In the genomic region with DNA sequence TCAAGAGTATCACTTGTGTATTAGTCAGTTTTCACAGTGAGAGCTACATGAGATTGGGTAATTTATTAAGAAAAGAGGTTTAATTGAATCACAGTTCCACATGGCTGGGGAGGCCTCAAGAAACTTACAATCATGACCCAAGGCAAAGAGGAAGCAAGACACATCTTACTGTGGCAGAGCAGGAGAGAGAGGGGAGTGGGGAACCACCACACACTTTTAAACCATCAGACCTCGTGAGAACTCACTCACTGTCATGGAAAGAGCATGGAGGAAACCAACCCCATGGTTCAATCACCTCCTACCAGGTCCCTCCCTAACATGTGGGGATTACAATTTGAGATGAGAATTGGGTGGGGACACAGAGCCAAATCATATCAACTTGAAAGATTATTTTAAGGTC, we compare ENCODE assay signal across 38 cellular contexts.
"Had no signal": no experiment of that assay in that cellular context is flagged by ENCODE, and none has a peak within 500 bp of the region (broad histone marks: within the 10 kb centered on the region; RNA-seq: fewer than 3 reads in every experiment).

No MANE protein-coding gene starts in this region.

- H3K36me3 ChIP-seq: adrenal gland, ascending aorta, brain microvascular endothelial cell, breast epithelium, cardiac muscle cell had no signal

- H3K4me1 ChIP-seq: adrenal gland, ascending aorta, body of pancreas, breast epithelium had no signal

- H3K9me3 Mint-ChIP-seq: activated naive CD4-positive, alpha-beta T cell treated with anti-CD3 and anti-CD28 coated beads for 36 hours; activated naive CD4-positive, alpha-beta T cell treated with anti-CD3 and anti-CD28 coated beads, Interleukin-2, amount 10 ng/mL, durations not matched to agents 7 days and 5 days; activated naive CD4-positive, alpha-beta T cell treated with anti-CD3 and anti-CD28 coated beads, Interleukin-2, amount 50 U/mL, for 24 hours; activated naive CD4-positive, alpha-beta T cell treated with anti-CD3 and anti-CD28 coated beads, Interleukin-2, amount 50 U/mL, for 72 hours; activated naive CD8-positive, alpha-beta T cell treated with anti-CD3 and anti-CD28 coated beads for 36 hours; activated naive CD8-positive, alpha-beta T cell treated with anti-CD3 and anti-CD28 coated beads, Interleukin-2, amount 10 ng/mL, durations not matched to agents 7 days and 5 days; activated naive CD8-positive, alpha-beta T cell treated with anti-CD3 and anti-CD28 coated beads, Interleukin-2, amount 50 U/mL, for 24 hours; activated T-cell treated with anti-CD3 and anti-CD28 coated beads, Interleukin-2, amount 50 U/mL, for 24 hours; activated T-cell treated with anti-CD3 and anti-CD28 coated beads, Interleukin-2, amount 50 U/mL, for 4 hours; activated T-cell treated with anti-CD3 and anti-CD28 coated beads, Interleukin-2, amount 50 U/mL, for 72 hours; activated T-helper 1 cell treated with anti-CD3 and anti-CD28 coated beads, Interleukin-12 subunit alpha, Interleukin-12 subunit beta, Interleukin-2, Interleukin-4 antibody, amounts not matched to agents 30 ng/mL and 10 ng/mL and 1 ng/mL, durations not matched to agents 14 hours and 24 hours and 36 hours; activated T-helper 17 cell treated with anti-CD3 and anti-CD28 coated beads, Interleukin-2, amount 50 U/mL, for 72 hours; activated T-helper 2 cell treated with anti-CD3 and anti-CD28 coated beads, Interferon-gamma antibody, Interleukin-2, Interleukin-4, amounts not matched to agents 10 μg/mL and 5 μg/mL and 100 μg/mL, durations not matched to agents 14 hours and 24 hours and 36 hours; brain; central memory CD8-positive, alpha-beta T cell had no signal

- H3K27ac Mint-ChIP-seq: activated naive CD4-positive, alpha-beta T cell treated with anti-CD3 and anti-CD28 coated beads for 36 hours; activated naive CD4-positive, alpha-beta T cell treated with anti-CD3 and anti-CD28 coated beads, Interleukin-2, amount 10 ng/mL, durations not matched to agents 7 days and 5 days; activated naive CD4-positive, alpha-beta T cell treated with anti-CD3 and anti-CD28 coated beads, Interleukin-2, amount 50 U/mL, for 24 hours; activated naive CD4-positive, alpha-beta T cell treated with anti-CD3 and anti-CD28 coated beads, Interleukin-2, amount 50 U/mL, for 72 hours; activated naive CD8-positive, alpha-beta T cell; activated naive CD8-positive, alpha-beta T cell treated with anti-CD3 and anti-CD28 coated beads for 36 hours; activated naive CD8-positive, alpha-beta T cell treated with anti-CD3 and anti-CD28 coated beads, Interleukin-2, amount 10 ng/mL, durations not matched to agents 7 days and 5 days; activated naive CD8-positive, alpha-beta T cell treated with anti-CD3 and anti-CD28 coated beads, Interleukin-2, amount 50 U/mL, for 24 hours; activated T-cell treated with anti-CD3 and anti-CD28 coated beads, Interleukin-2, amount 50 U/mL, for 24 hours; activated T-cell treated with anti-CD3 and anti-CD28 coated beads, Interleukin-2, amount 50 U/mL, for 72 hours; activated T-helper 1 cell treated with anti-CD3 and anti-CD28 coated beads, Interleukin-12 subunit alpha, Interleukin-12 subunit beta, Interleukin-2, Interleukin-4 antibody, amounts not matched to agents 30 ng/mL and 10 ng/mL and 1 ng/mL, durations not matched to agents 14 hours and 24 hours and 36 hours; activated T-helper 17 cell treated with anti-CD3 and anti-CD28 coated beads, Interleukin-2, amount 50 U/mL, for 72 hours; activated T-helper 2 cell treated with anti-CD3 and anti-CD28 coated beads, Interferon-gamma antibody, Interleukin-2, Interleukin-4, amounts not matched to agents 10 μg/mL and 5 μg/mL and 100 μg/mL, durations not matched to agents 14 hours and 24 hours and 36 hours; brain had no signal

- DNase-seq: activated effector memory CD4-positive, alpha-beta T cell treated with anti-CD3 and anti-CD28 coated beads, Interleukin-2, amount 50 U/mL, for 16 hours; activated effector memory CD4-positive, alpha-beta T cell treated with Interleukin-2 at 50 U/mL for 16 hours; activated gamma-delta T cell; activated gamma-delta T cell treated with Interleukin-2 at 50 U/mL for 16 hours; activated naive CD4-positive, alpha-beta T cell; activated naive CD4-positive, alpha-beta T cell treated with anti-CD3 and anti-CD28 coated beads for 36 hours; activated naive CD4-positive, alpha-beta T cell treated with anti-CD3 and anti-CD28 coated beads, Interleukin-2, amount 10 ng/mL, durations not matched to agents 7 days and 5 days; activated naive CD4-positive, alpha-beta T cell treated with anti-CD3 and anti-CD28 coated beads, Interleukin-2, amount 50 U/mL, for 16 hours; activated naive CD4-positive, alpha-beta T cell treated with Interleukin-2 at 50 U/mL for 16 hours; activated naive CD8-positive, alpha-beta T cell treated with anti-CD3 and anti-CD28 coated beads for 36 hours; activated naive CD8-positive, alpha-beta T cell treated with anti-CD3 and anti-CD28 coated beads, Interleukin-2, amount 10 ng/mL, durations not matched to agents 7 days and 5 days; activated naive CD8-positive, alpha-beta T cell treated with anti-CD3 and anti-CD28 coated beads, Interleukin-2, amount 50 U/mL, for 24 hours; activated T-cell treated with anti-CD3 and anti-CD28 coated beads, Interleukin-2, amount 50 U/mL, for 1 hour; activated T-cell treated with anti-CD3 and anti-CD28 coated beads, Interleukin-2, amount 50 U/mL, for 24 hours; activated T-cell treated with anti-CD3 and anti-CD28 coated beads, Interleukin-2, amount 50 U/mL, for 4 hours; activated T-cell treated with anti-CD3 and anti-CD28 coated beads, Interleukin-2, amount 50 U/mL, for 48 hours; activated T-cell treated with anti-CD3 and anti-CD28 coated beads, Interleukin-2, amount 50 U/mL, for 72 hours; adrenal gland; amniotic stem cell; amygdala; anterior cingulate cortex; aorta; body of pancreas; brain microvascular endothelial cell; caudate nucleus; central memory CD4-positive, alpha-beta T cell; cerebellar nuclear complex had no signal

- ATAC-seq: activated naive CD4-positive, alpha-beta T cell treated with anti-CD3 and anti-CD28 coated beads, Interleukin-2, amount 50 U/mL, for 72 hours; activated naive CD8-positive, alpha-beta T cell treated with anti-CD3 and anti-CD28 coated beads, Interleukin-2, amount 50 U/mL, for 24 hours; activated T-cell treated with anti-CD3 and anti-CD28 coated beads, Interleukin-2, amount 50 U/mL, for 4 hours; activated T-cell treated with anti-CD3 and anti-CD28 coated beads, Interleukin-2, amount 50 U/mL, for 72 hours; activated T-helper 17 cell treated with anti-CD3 and anti-CD28 coated beads, Interleukin-2, amount 50 U/mL, for 72 hours; body of pancreas had no signal

- H3K27ac ChIP-seq: adrenal gland, ascending aorta, body of pancreas, brain microvascular endothelial cell, breast epithelium, cardiac muscle cell had no signal

- H3K27me3 ChIP-seq: adrenal gland, ascending aorta, body of pancreas, brain microvascular endothelial cell, breast epithelium, cardiac muscle cell had no signal

- H3K27me3 Mint-ChIP-seq: activated naive CD4-positive, alpha-beta T cell treated with anti-CD3 and anti-CD28 coated beads, Interleukin-2, amount 10 ng/mL, durations not matched to agents 7 days and 5 days; activated naive CD4-positive, alpha-beta T cell treated with anti-CD3 and anti-CD28 coated beads, Interleukin-2, amount 50 U/mL, for 24 hours; activated naive CD8-positive, alpha-beta T cell; activated naive CD8-positive, alpha-beta T cell treated with anti-CD3 and anti-CD28 coated beads for 36 hours; activated naive CD8-positive, alpha-beta T cell treated with anti-CD3 and anti-CD28 coated beads, Interleukin-2, amount 10 ng/mL, durations not matched to agents 7 days and 5 days; activated naive CD8-positive, alpha-beta T cell treated with anti-CD3 and anti-CD28 coated beads, Interleukin-2, amount 50 U/mL, for 24 hours; activated T-cell treated with anti-CD3 and anti-CD28 coated beads, Interleukin-2, amount 50 U/mL, for 24 hours; activated T-helper 17 cell treated with anti-CD3 and anti-CD28 coated beads, Interleukin-2, amount 50 U/mL, for 72 hours; central memory CD8-positive, alpha-beta T cell had no signal

- H3K4me3 ChIP-seq: adrenal gland, ascending aorta, body of pancreas, breast epithelium, cardiac muscle cell had no signal

- H3K36me3 Mint-ChIP-seq: activated naive CD4-positive, alpha-beta T cell treated with anti-CD3 and anti-CD28 coated beads, Interleukin-2, amount 10 ng/mL, durations not matched to agents 7 days and 5 days; activated naive CD4-positive, alpha-beta T cell treated with anti-CD3 and anti-CD28 coated beads, Interleukin-2, amount 50 U/mL, for 24 hours; activated naive CD4-positive, alpha-beta T cell treated with anti-CD3 and anti-CD28 coated beads, Interleukin-2, amount 50 U/mL, for 72 hours; activated naive CD8-positive, alpha-beta T cell; activated naive CD8-positive, alpha-beta T cell treated with anti-CD3 and anti-CD28 coated beads for 36 hours; activated naive CD8-positive, alpha-beta T cell treated with anti-CD3 and anti-CD28 coated beads, Interleukin-2, amount 10 ng/mL, durations not matched to agents 7 days and 5 days; brain had no signal

- H3K4me1 Mint-ChIP-seq: activated naive CD4-positive, alpha-beta T cell treated with anti-CD3 and anti-CD28 coated beads, Interleukin-2, amount 10 ng/mL, durations not matched to agents 7 days and 5 days; activated naive CD8-positive, alpha-beta T cell treated with anti-CD3 and anti-CD28 coated beads for 36 hours; activated naive CD8-positive, alpha-beta T cell treated with anti-CD3 and anti-CD28 coated beads, Interleukin-2, amount 10 ng/mL, durations not matched to agents 7 days and 5 days; activated naive CD8-positive, alpha-beta T cell treated with anti-CD3 and anti-CD28 coated beads, Interleukin-2, amount 50 U/mL, for 24 hours; brain had no signal

- H3K4me3 Mint-ChIP-seq: activated naive CD4-positive, alpha-beta T cell treated with anti-CD3 and anti-CD28 coated beads for 36 hours; activated naive CD4-positive, alpha-beta T cell treated with anti-CD3 and anti-CD28 coated beads, Interleukin-2, amount 10 ng/mL, durations not matched to agents 7 days and 5 days; activated naive CD4-positive, alpha-beta T cell treated with anti-CD3 and anti-CD28 coated beads, Interleukin-2, amount 50 U/mL, for 24 hours; activated naive CD8-positive, alpha-beta T cell; activated naive CD8-positive, alpha-beta T cell treated with anti-CD3 and anti-CD28 coated beads for 36 hours; activated naive CD8-positive, alpha-beta T cell treated with anti-CD3 and anti-CD28 coated beads, Interleukin-2, amount 10 ng/mL, durations not matched to agents 7 days and 5 days; activated naive CD8-positive, alpha-beta T cell treated with anti-CD3 and anti-CD28 coated beads, Interleukin-2, amount 50 U/mL, for 24 hours; activated T-cell treated with anti-CD3 and anti-CD28 coated beads, Interleukin-2, amount 50 U/mL, for 24 hours; activated T-cell treated with anti-CD3 and anti-CD28 coated beads, Interleukin-2, amount 50 U/mL, for 4 hours; activated T-cell treated with anti-CD3 and anti-CD28 coated beads, Interleukin-2, amount 50 U/mL, for 72 hours; activated T-helper 1 cell treated with anti-CD3 and anti-CD28 coated beads, Interleukin-12 subunit alpha, Interleukin-12 subunit beta, Interleukin-2, Interleukin-4 antibody, amounts not matched to agents 30 ng/mL and 10 ng/mL and 1 ng/mL, durations not matched to agents 14 hours and 24 hours and 36 hours; activated T-helper 17 cell treated with anti-CD3 and anti-CD28 coated beads, Interleukin-2, amount 50 U/mL, for 72 hours; brain; central memory CD8-positive, alpha-beta T cell had no signal
